In the genomic region with DNA sequence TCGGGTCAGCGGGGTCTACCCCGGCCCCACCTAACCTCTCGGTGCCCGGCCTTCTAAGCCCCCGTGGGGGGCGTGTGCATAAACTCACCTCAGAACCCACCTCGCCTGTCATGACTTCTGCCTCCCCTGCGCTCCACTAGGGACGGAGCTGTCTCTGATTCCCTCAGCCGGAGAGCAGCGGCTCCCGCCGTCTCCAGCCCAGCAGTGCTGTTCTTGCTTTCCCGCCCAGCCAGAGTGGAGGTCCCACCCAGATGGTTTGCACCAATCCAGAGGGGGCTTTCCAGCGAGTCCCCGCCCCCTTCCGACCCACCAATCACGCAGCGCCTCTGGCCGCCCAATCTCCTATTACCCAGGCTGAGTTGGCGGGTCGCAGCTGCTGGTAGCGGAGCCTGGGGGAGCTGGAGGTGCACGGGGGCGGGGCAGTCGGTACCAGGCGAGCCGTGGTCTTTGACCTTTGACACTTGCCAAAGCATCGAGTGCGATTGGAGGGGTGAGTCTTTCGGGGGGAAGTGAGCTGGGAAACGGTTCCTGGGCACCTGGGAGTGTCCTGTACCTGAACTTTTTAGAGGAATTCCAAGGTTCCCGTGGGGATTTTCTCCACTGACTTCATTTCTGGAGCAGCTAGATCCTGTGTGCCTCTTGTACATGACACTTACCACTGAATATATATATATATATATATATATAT, we compare ENCODE assay signal across 8 cellular contexts. TPM values are rescaled to one million over a fixed set of nuclear protein-coding genes. Genes with fewer than 3 reads are reported as not detected.
DNase-seq lines count a peak whose midpoint lies in the region; ATAC-seq and TF ChIP-seq lines count a peak whose summit lies in the region.

TSS of gene CLSPN (minus strand) at position 220 of the 688 bp plus-strand sequence. CDS start at position 112, 108 bp downstream.

- CTCF ChIA-PET in Panc1 (lab: Charles Lee): no interaction called here

- no peaks in the 10 kb centered on the region for H3K27me3 ChIP-seq in Panc1 (ENCODE audit: control insufficient read depth, insufficient read depth, low read length)
- H3K27me3 ChIP-seq in muscle layer of duodenum (ENCODE audit: low read depth, low read length): no peaks in the 10 kb centered on the region

- peaks cover 10% of the 10 kb centered on the region for H3K4me1 Mint-ChIP-seq in activated T-cell treated with anti-CD3 and anti-CD28 coated beads, Interleukin-2, amount 50 U/mL, for 4 hours (ENCODE audit: low read depth)

- H3K4me1 ChIP-seq in Panc1 (ENCODE audit: control insufficient read depth, insufficient read depth, low read length) (peaks cover 10% of the 10 kb centered on the region), muscle layer of duodenum (ENCODE audit: control insufficient read depth in 1 of 2, insufficient read depth in 2 of 2, low read length in 2 of 2) (peaks cover 0 to 4% of the 10 kb centered on the region in 2 donors)

- H3K27ac ChIP-seq in Panc1 (ENCODE audit: low read length) (peak within 1 kb of the TSS; percentile 88), muscle layer of duodenum (ENCODE audit: low read length) (no peak within 1 kb of the TSS)

- H3K9me3 Mint-ChIP-seq in activated T-cell treated with anti-CD3 and anti-CD28 coated beads, Interleukin-2, amount 50 U/mL, for 4 hours: no peaks in the 10 kb centered on the region

- no peaks in the 10 kb centered on the region for H3K27me3 Mint-ChIP-seq in activated T-cell treated with anti-CD3 and anti-CD28 coated beads, Interleukin-2, amount 50 U/mL, for 4 hours (ENCODE audit: low read depth)

- H3K36me3 Mint-ChIP-seq in activated T-cell treated with anti-CD3 and anti-CD28 coated beads, Interleukin-2, amount 50 U/mL, for 4 hours (ENCODE audit: insufficient read depth): no peaks in the 10 kb centered on the region

- POLR2A ChIA-PET in Panc1 (lab: Charles Lee): no interaction called here

- no peak for TF ChIP-seq CTCF in Panc1 (IDR thresholded peaks at IDR 0.05)

- intact Hi-C loops in Panc1 (cut with micrococcal nuclease; ENCODE audit: unreplicated experiment): loop anchor here (10.0 kb wide), 1 partner anchor 315 kb away; no protein-coding TSS in a partner anchor

- in situ Hi-C loops in Panc1 (cut with HindIII; ENCODE audit: low pct_unique_long_range_greater_than_20kb, low sequenced_read_pairs): no loop called here

- H3K9me3 ChIP-seq in Panc1 (ENCODE audit: control insufficient read depth, insufficient read depth, low read depth, low read length) (no peaks in the 10 kb centered on the region), muscle layer of duodenum (ENCODE audit: control insufficient read depth in 1 of 2, low read length in 2 of 2) (no peaks in the 10 kb centered on the region)

- H3K36me3 ChIP-seq in Panc1 (ENCODE audit: control insufficient read depth, insufficient read depth, low read length): no peaks in the 10 kb centered on the region
- H3K36me3 ChIP-seq in muscle layer of duodenum (ENCODE audit: control insufficient read depth in 1 of 2, insufficient read depth in 2 of 2, low read length in 2 of 2): no peaks in the 10 kb centered on the region

- peak within 1 kb of the TSS; percentile 94 for H3K4me3 Mint-ChIP-seq in activated T-cell treated with anti-CD3 and anti-CD28 coated beads, Interleukin-2, amount 50 U/mL, for 4 hours

- peak; percentile 98 for DNase-seq in DMS53 (lab: John Stamatoyannopoulos, UW)
- peak; percentile 89 for DNase-seq in KG1 (lab: John Stamatoyannopoulos, UW)
- peak; percentile 80 for DNase-seq in Panc1 (ENCODE audit: low read depth, low spot score)
- DNase-seq in activated T-cell treated with anti-CD3 and anti-CD28 coated beads, Interleukin-2, amount 50 U/mL, for 4 hours: peak; percentile 92
- DNase-seq in stimulated activated CD8-positive, alpha-beta memory T cell treated with anti-CD3 and anti-CD28 coated beads, Interleukin-7, amount 100 ng/mL, for 4 hours (ENCODE audit: low read depth in 2 of 2): peak; percentile 90 to 91

- ATAC-seq in GM21723 (IDR thresholded peaks at IDR 0.05; ENCODE audit: unreplicated experiment) (peak; percentile 86), Panc1 (peak; percentile 98), esophagus mucosa (peak; percentile 99)
- peak; percentile 96 to 97 for ATAC-seq in activated T-cell treated with anti-CD3 and anti-CD28 coated beads, Interleukin-2, amount 50 U/mL, for 4 hours

- BruUV-seq in Panc1 (replicated peaks; lab: Mats Ljungman, UMichigan): no TSS peak

- peak within 1 kb of the TSS; percentile 73 to 87 for H3K4me3 ChIP-seq in Panc1 (ENCODE audit: low read depth in 2 of 2, low read length in 2 of 2)
- H3K4me3 ChIP-seq in muscle layer of duodenum (ENCODE audit: low read depth in 1 of 2, low read length in 2 of 2): peak within 1 kb of the TSS; percentile 75 to 99

RNA-seq across cellular contexts. Expression of gene CLSPN, which starts in this region (rescaled TPM):
- 52.1 TPM for total RNA-seq in Panc1 (2021; ENCODE audit: unreplicated experiment)
- polyA plus RNA-seq in Panc1 (2012; ENCODE audit: insufficient read length): 6.5 TPM
- total RNA-seq in activated T-cell treated with anti-CD3 and anti-CD28 coated beads, Interleukin-2, amount 50 U/mL, for 4 hours: 10 to 100 TPM; 34.6 to 39.2 (median 35.7) TPM
- total RNA-seq in esophagus mucosa: 4.1 TPM
